8 cellular contexts compared by ENCODE assay signal in the genomic region with DNA sequence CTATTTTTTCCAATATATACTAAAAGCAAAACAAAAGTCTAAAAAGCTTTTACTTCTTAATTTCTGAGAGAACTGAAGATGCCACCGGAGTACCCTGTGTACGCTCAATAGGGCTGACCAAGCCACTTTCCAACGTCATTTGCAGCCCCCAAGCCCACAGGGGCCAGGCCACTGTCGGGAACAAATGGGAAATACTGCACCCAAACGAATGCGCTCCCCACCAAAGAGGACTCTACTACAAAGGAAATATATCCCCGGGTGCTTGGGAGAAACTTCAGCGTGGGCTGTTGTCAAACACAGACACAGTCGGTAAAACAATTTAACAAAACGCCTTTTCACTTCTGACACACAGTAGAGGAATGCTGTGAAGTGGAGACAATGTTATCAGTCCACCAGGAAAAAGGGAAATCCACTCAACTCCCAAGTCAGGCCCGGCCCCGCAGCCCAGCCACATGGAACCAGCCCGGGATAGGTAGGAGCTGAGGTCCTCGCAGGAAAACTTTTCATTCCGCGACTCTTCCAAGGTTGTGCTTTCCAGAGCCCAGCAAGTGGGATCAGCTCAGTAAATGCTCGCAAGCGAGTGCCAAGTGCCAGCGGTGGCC. TPM values are rescaled to one million over a fixed set of nuclear protein-coding genes. Genes with fewer than 3 reads are reported as not detected.
DNase-seq lines count a peak whose midpoint lies in the region; ATAC-seq and TF ChIP-seq lines count a peak whose summit lies in the region.

No MANE protein-coding gene starts in this region.

- POLR2A ChIA-PET in Caco-2 (lab: Charles Lee): interaction anchor here (0.6 to 1.3 kb wide), 3 partner anchors 10 to 151 kb away, joined by 3 to 5 read pairs (median 5); no protein-coding TSS in a partner anchor

- H3K9me3 Mint-ChIP-seq in Caco-2 (ENCODE audit: unreplicated experiment): no peaks in the 10 kb centered on the region
- no peaks in the 10 kb centered on the region for H3K9me3 Mint-ChIP-seq in effector memory CD8-positive, alpha-beta T cell

- peak overlapping the region; percentile 65 to 77 for H3K27ac ChIP-seq in mucosa of rectum (ENCODE audit: low read depth in 2 of 2, low read length in 2 of 2)

- no peaks in the 10 kb centered on the region for H3K27me3 ChIP-seq in Caco-2 (replicated peaks; ENCODE audit: control insufficient read depth, insufficient read depth, low read length)
- no peaks in the 10 kb centered on the region for H3K27me3 ChIP-seq in mucosa of rectum (ENCODE audit: control insufficient read depth in 2 of 2, insufficient read depth in 2 of 2, low read length in 2 of 2)

- peak overlapping the region; percentile 92 for H3K4me3 ChIP-seq in Caco-2 (ENCODE audit: low read depth, low read length)
- peak overlapping the region; percentile 56 to 78 for H3K4me3 ChIP-seq in mucosa of rectum (ENCODE audit: low read length in 2 of 2)

- H3K27ac Mint-ChIP-seq in Caco-2 (ENCODE audit: unreplicated experiment): peak overlapping the region; percentile 40
- no peak overlapping the region for H3K27ac Mint-ChIP-seq in effector memory CD8-positive, alpha-beta T cell

- BruUV-seq in Caco-2 (replicated peaks; lab: Mats Ljungman, UMichigan): no TSS peak

- H3K9ac ChIP-seq in mucosa of rectum (ENCODE audit: low read depth in 1 of 2, low read length in 2 of 2): peak overlapping the region; percentile 66 to 71

- intact Hi-C loops in Caco-2 (cut with micrococcal nuclease; ENCODE audit: unreplicated experiment): loop anchor here (2.0 kb wide), 2 partner anchors 81 to 129 kb away; no protein-coding TSS in a partner anchor

- peaks cover 46% of the 10 kb centered on the region for H3K4me1 Mint-ChIP-seq in Caco-2 (ENCODE audit: low read depth, unreplicated experiment)
- peaks cover 5 to 7% of the 10 kb centered on the region in 2 donors for H3K4me1 Mint-ChIP-seq in effector memory CD8-positive, alpha-beta T cell (ENCODE audit: low read depth in 2 of 2)

- H3K4me3 Mint-ChIP-seq in Caco-2 (ENCODE audit: unreplicated experiment): peak overlapping the region; percentile 79
- H3K4me3 Mint-ChIP-seq in effector memory CD8-positive, alpha-beta T cell: peak overlapping the region; percentile 24 to 39

- H3K36me3 ChIP-seq in Caco-2 (ENCODE audit: control insufficient read depth, insufficient read depth, low read length) (no peaks in the 10 kb centered on the region), mucosa of rectum (ENCODE audit: control insufficient read depth in 2 of 2, insufficient read depth in 2 of 2, low read length in 2 of 2) (no peaks in the 10 kb centered on the region)

- peaks cover 11% of the 10 kb centered on the region; the same call in 1 of the 2 replicates for H3K4me1 ChIP-seq in Caco-2
- H3K4me1 ChIP-seq in mucosa of rectum (ENCODE audit: control insufficient read depth in 2 of 2, insufficient read depth in 2 of 2, low read length in 2 of 2): peaks cover 4 to 21% of the 10 kb centered on the region in 2 donors

- H3K36me3 Mint-ChIP-seq in Caco-2 (ENCODE audit: insufficient read depth, unreplicated experiment): no peaks in the 10 kb centered on the region
- no peaks in the 10 kb centered on the region for H3K36me3 Mint-ChIP-seq in effector memory CD8-positive, alpha-beta T cell (ENCODE audit: insufficient read depth)

- TF ChIP-seq CTCF in Caco-2 (IDR thresholded peaks at IDR 0.05; ENCODE audit: insufficient read depth in 1 of 2, low read depth in 1 of 2, low read length in 1 of 2, severe bottlenecking in 1 of 2, unreplicated experiment in 1 of 2): peak in 1 of 2 experiments; percentile 4

- H3K9me3 ChIP-seq in Caco-2 (no peaks in the 10 kb centered on the region), mucosa of rectum (ENCODE audit: control insufficient read depth in 2 of 2, low read length in 2 of 2) (no peaks in the 10 kb centered on the region)

- DNase-seq in Caco-2 (peak in 1 of 2 experiments; percentile 52), NCI-H226 (peak; percentile 73), pons (ENCODE audit: low spot score) (no peak), GDM1 (lab: John Stamatoyannopoulos, UW) (no peak), NCI-H510A (lab: John Stamatoyannopoulos, UW) (no peak)
- no peak for DNase-seq in effector memory CD8-positive, alpha-beta T cell
- no peak for DNase-seq in effector CD8-positive, alpha-beta T cell (lab: John Stamatoyannopoulos, UW)

- no peaks in the 10 kb centered on the region for H3K27me3 Mint-ChIP-seq in Caco-2 (ENCODE audit: insufficient read depth, unreplicated experiment)
- H3K27me3 Mint-ChIP-seq in effector memory CD8-positive, alpha-beta T cell: peaks cover 48 to 82% of the 10 kb centered on the region in 2 donors

- no peak for ATAC-seq in effector memory CD8-positive, alpha-beta T cell (replicated peaks)

- CTCF ChIA-PET in Caco-2 (lab: Charles Lee): interaction anchor here (0.9 to 1.2 kb wide), 2 partner anchors 82 to 148 kb away, joined by 3 to 4 read pairs; no protein-coding TSS in a partner anchor

RNA-seq across cellular contexts. Expression of a gene that starts 1.4 kb away (rescaled TPM):
- 74.9 and 80.7 TPM in 2 replicates for total RNA-seq in Caco-2 (2022)
